Comparison of ENCODE assay signal across 19 cellular contexts in the genomic region with DNA sequence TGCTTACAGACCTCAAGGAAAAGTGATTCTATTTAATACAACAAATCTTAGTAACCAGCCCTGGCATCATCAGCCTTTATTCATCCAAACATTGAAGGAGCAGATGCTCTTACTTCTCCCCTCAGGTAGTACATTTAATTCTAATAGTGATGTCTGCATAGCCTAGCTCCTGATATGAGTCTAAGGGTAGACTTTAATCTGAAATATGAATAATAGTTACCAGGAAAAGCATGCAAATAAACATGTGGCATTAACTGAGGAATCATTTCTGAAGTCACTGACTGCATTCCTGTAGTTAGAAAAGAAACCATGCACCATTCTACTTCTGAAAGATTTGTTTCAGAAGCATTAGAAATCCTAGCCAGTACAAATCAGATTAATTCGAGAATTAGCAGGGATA. TPM values are rescaled to one million over a fixed set of nuclear protein-coding genes. Genes with fewer than 3 reads are reported as not detected.
DNase-seq lines count a peak whose midpoint lies in the region; ATAC-seq lines count a peak whose summit lies in the region.
"Had no signal": no experiment of that assay in that cellular context is flagged by ENCODE, and none has a peak within 500 bp of the region (broad histone marks: within the 10 kb centered on the region; RNA-seq: fewer than 3 reads in every experiment).

No MANE protein-coding gene starts in this region.

- CTCF ChIA-PET in activated CD4-positive, alpha-beta T cell treated with anti-CD3 and anti-CD28 coated beads for 36 hours (lab: Charles Lee) = no interaction called here

- H3K27ac ChIP-seq in aorta (ENCODE audit: low read depth in 1 of 2, low read length in 2 of 2) = no peak overlapping the region
- H3K27ac ChIP-seq: BLaER1 treated with 17β-estradiol and CSF1 and Interleukin-3, amounts not matched to agents 10 nM and 100 nM; upper lobe of left lung had no signal

- no peaks in the 10 kb centered on the region for H3K4me1 ChIP-seq in aorta (ENCODE audit: control insufficient read depth in 1 of 2, insufficient read depth in 2 of 2, low read length in 2 of 2)
- H3K4me1 ChIP-seq: upper lobe of left lung had no signal

- no peaks in the 10 kb centered on the region for H3K36me3 Mint-ChIP-seq in activated CD4-positive, alpha-beta T cell treated with anti-CD3 and anti-CD28 coated beads for 36 hours (ENCODE audit: low read depth)
- no peaks in the 10 kb centered on the region for H3K36me3 Mint-ChIP-seq in activated naive CD8-positive, alpha-beta T cell treated with anti-CD3 and anti-CD28 coated beads, Interleukin-2, amount 50 U/mL, for 24 hours (ENCODE audit: low read depth)

- POLR2A ChIA-PET in activated CD4-positive, alpha-beta T cell treated with anti-CD3 and anti-CD28 coated beads for 36 hours (lab: Charles Lee) = no interaction called here

- H3K27me3 ChIP-seq in aorta (ENCODE audit: control insufficient read depth in 1 of 2, insufficient read depth in 2 of 2, low read length in 1 of 2) = no peaks in the 10 kb centered on the region
- H3K27me3 ChIP-seq: upper lobe of left lung had no signal

- H3K27ac Mint-ChIP-seq in activated CD4-positive, alpha-beta T cell treated with anti-CD3 and anti-CD28 coated beads for 36 hours = peak overlapping the region; percentile 76
- H3K27ac Mint-ChIP-seq in activated naive CD8-positive, alpha-beta T cell treated with anti-CD3 and anti-CD28 coated beads, Interleukin-2, amount 50 U/mL, for 24 hours = no peak overlapping the region
- H3K27ac Mint-ChIP-seq: activated T-helper 1 cell treated with anti-CD3 and anti-CD28 coated beads, Interleukin-12 subunit alpha, Interleukin-12 subunit beta, Interleukin-2, Interleukin-4 antibody, amounts not matched to agents 30 ng/mL and 10 ng/mL and 1 ng/mL, durations not matched to agents 14 hours and 24 hours and 36 hours had no signal

- intact Hi-C loops in activated CD4-positive, alpha-beta T cell treated with anti-CD3 and anti-CD28 coated beads for 36 hours (cut with DNase I, micrococcal nuclease) = loop anchor here (1.0 kb wide), 1 partner anchor 25 kb away; the partner anchor contains the start of gene LMBR1 (in 2 of the 2)
- intact Hi-C loops in aorta (cut with DNase I) = no loop called here

- no peak for DNase-seq in activated CD4-positive, alpha-beta T cell treated with anti-CD3 and anti-CD28 coated beads for 36 hours
- DNase-seq in activated CD4-positive, alpha-beta T cell treated with anti-CD3 and anti-CD28 coated beads, Interleukin-2, amount 50 U/mL, for 1 hour = no peak
- DNase-seq in SKM-1 treated with dmso at 0.1 percent for 144 hours (lab: John Stamatoyannopoulos, UW; ENCODE audit: unreplicated experiment) (no peak), aorta (no peak)
- DNase-seq in activated naive CD8-positive, alpha-beta T cell treated with anti-CD3 and anti-CD28 coated beads, Interleukin-2, amount 50 U/mL, for 24 hours = no peak
- DNase-seq: 8988T, DMS 273 treated with DMSO at 0.1 percent for 48 hours, hypothalamus, Karpas-422, NCI-H446 treated with DMSO at 0.1 percent for 48 hours, occipital lobe, SHP77 had no signal

- H3K36me3 ChIP-seq in aorta (ENCODE audit: control insufficient read depth in 1 of 2, insufficient read depth in 2 of 2, low read length in 1 of 2) = no peaks in the 10 kb centered on the region
- H3K36me3 ChIP-seq: BLaER1 treated with 17β-estradiol and CSF1 and Interleukin-3, amounts not matched to agents 10 nM and 100 nM; upper lobe of left lung had no signal

- peak; percentile 74 for ATAC-seq in activated CD4-positive, alpha-beta T cell treated with anti-CD3 and anti-CD28 coated beads for 36 hours
- ATAC-seq in GM19043 (IDR thresholded peaks at IDR 0.05; ENCODE audit: low read depth, unreplicated experiment) = peak; percentile 40
- peak; percentile 42 for ATAC-seq in HG02852 (IDR thresholded peaks at IDR 0.05; ENCODE audit: unreplicated experiment)
- peak; percentile 35 for ATAC-seq in HG03558 (IDR thresholded peaks at IDR 0.05; ENCODE audit: extremely low read depth, unreplicated experiment)
- no peak for ATAC-seq in aorta (ENCODE audit: low FRiP score)
- no peak for ATAC-seq in activated naive CD8-positive, alpha-beta T cell treated with anti-CD3 and anti-CD28 coated beads, Interleukin-2, amount 50 U/mL, for 24 hours
- ATAC-seq: left lobe of liver had no signal

- no peak overlapping the region for H3K4me3 Mint-ChIP-seq in activated CD4-positive, alpha-beta T cell treated with anti-CD3 and anti-CD28 coated beads for 36 hours
- H3K4me3 Mint-ChIP-seq in activated naive CD8-positive, alpha-beta T cell treated with anti-CD3 and anti-CD28 coated beads, Interleukin-2, amount 50 U/mL, for 24 hours = no peak overlapping the region
- H3K4me3 Mint-ChIP-seq: activated T-helper 1 cell treated with anti-CD3 and anti-CD28 coated beads, Interleukin-12 subunit alpha, Interleukin-12 subunit beta, Interleukin-2, Interleukin-4 antibody, amounts not matched to agents 30 ng/mL and 10 ng/mL and 1 ng/mL, durations not matched to agents 14 hours and 24 hours and 36 hours had no signal

- peaks cover 3% of the 10 kb centered on the region for H3K9me3 ChIP-seq in aorta (ENCODE audit: control insufficient read depth, low read length)
- H3K9me3 ChIP-seq: upper lobe of left lung had no signal

- peaks cover 27% of the 10 kb centered on the region for H3K27me3 Mint-ChIP-seq in activated CD4-positive, alpha-beta T cell treated with anti-CD3 and anti-CD28 coated beads for 36 hours
- H3K27me3 Mint-ChIP-seq in activated naive CD8-positive, alpha-beta T cell treated with anti-CD3 and anti-CD28 coated beads, Interleukin-2, amount 50 U/mL, for 24 hours = peaks cover 36% of the 10 kb centered on the region

- H3K9me3 Mint-ChIP-seq in activated CD4-positive, alpha-beta T cell treated with anti-CD3 and anti-CD28 coated beads for 36 hours (ENCODE audit: low read depth) = peaks cover 2% of the 10 kb centered on the region
- no peaks in the 10 kb centered on the region for H3K9me3 Mint-ChIP-seq in activated naive CD8-positive, alpha-beta T cell treated with anti-CD3 and anti-CD28 coated beads, Interleukin-2, amount 50 U/mL, for 24 hours
- H3K9me3 Mint-ChIP-seq: activated T-helper 1 cell treated with anti-CD3 and anti-CD28 coated beads, Interleukin-12 subunit alpha, Interleukin-12 subunit beta, Interleukin-2, Interleukin-4 antibody, amounts not matched to agents 30 ng/mL and 10 ng/mL and 1 ng/mL, durations not matched to agents 14 hours and 24 hours and 36 hours had no signal

- WGBS in aorta, 2 donors = 43 to 49% methylated on average over 1 of the region's 1 CpG

- H3K4me3 ChIP-seq in aorta (ENCODE audit: low read length in 2 of 2) = no peak overlapping the region
- H3K4me3 ChIP-seq: BLaER1 treated with 17β-estradiol and CSF1 and Interleukin-3, amounts not matched to agents 10 nM and 100 nM; upper lobe of left lung had no signal

- peaks cover 35% of the 10 kb centered on the region for H3K4me1 Mint-ChIP-seq in activated CD4-positive, alpha-beta T cell treated with anti-CD3 and anti-CD28 coated beads for 36 hours
- peaks cover 30% of the 10 kb centered on the region for H3K4me1 Mint-ChIP-seq in activated naive CD8-positive, alpha-beta T cell treated with anti-CD3 and anti-CD28 coated beads, Interleukin-2, amount 50 U/mL, for 24 hours

RNA-seq across cellular contexts. Expression of gene LMBR1, which starts 25.7 kb away (rescaled TPM):
- total RNA-seq in activated CD4-positive, alpha-beta T cell treated with anti-CD3 and anti-CD28 coated beads for 36 hours = 10 to 100 TPM; 31.0 to 39.0 TPM
- 10 to 100 TPM; 63.1 to 63.8 TPM for total RNA-seq in aorta
- polyA plus RNA-seq in aorta = 10 to 100 TPM in 1 of 2 donors, 1 to 10 TPM in 1; 9.5 to 10.0 TPM

RNA-seq across cellular contexts. Expression of gene NOM1, which starts 30.9 kb away (rescaled TPM):
- 10 to 100 TPM; 27.3 to 32.1 TPM for total RNA-seq in activated CD4-positive, alpha-beta T cell treated with anti-CD3 and anti-CD28 coated beads for 36 hours
- total RNA-seq in aorta = 10 to 100 TPM; 19.4 to 23.5 TPM
- polyA plus RNA-seq in aorta = 10 to 100 TPM in 1 of 2 donors, 1 to 10 TPM in 1; 4.6 to 10.3 TPM

Comparison
In these comparisons a context has a peak if more than half of its experiments do, and no peak if none do; other contexts are left out.
1. ATAC-seq: peak in activated CD4-positive, alpha-beta T cell treated with anti-CD3 and anti-CD28 coated beads for 36 hours (single experiment), GM19043 (single experiment), HG02852 (single experiment) and HG03558 (single experiment); none in aorta (single experiment) and activated naive CD8-positive, alpha-beta T cell treated with anti-CD3 and anti-CD28 coated beads, Interleukin-2, amount 50 U/mL, for 24 hours (single experiment).
2. intact Hi-C loops: an anchor here in activated CD4-positive, alpha-beta T cell treated with anti-CD3 and anti-CD28 coated beads for 36 hours (1.0 kb wide); none called in aorta.